In the genomic region with DNA sequence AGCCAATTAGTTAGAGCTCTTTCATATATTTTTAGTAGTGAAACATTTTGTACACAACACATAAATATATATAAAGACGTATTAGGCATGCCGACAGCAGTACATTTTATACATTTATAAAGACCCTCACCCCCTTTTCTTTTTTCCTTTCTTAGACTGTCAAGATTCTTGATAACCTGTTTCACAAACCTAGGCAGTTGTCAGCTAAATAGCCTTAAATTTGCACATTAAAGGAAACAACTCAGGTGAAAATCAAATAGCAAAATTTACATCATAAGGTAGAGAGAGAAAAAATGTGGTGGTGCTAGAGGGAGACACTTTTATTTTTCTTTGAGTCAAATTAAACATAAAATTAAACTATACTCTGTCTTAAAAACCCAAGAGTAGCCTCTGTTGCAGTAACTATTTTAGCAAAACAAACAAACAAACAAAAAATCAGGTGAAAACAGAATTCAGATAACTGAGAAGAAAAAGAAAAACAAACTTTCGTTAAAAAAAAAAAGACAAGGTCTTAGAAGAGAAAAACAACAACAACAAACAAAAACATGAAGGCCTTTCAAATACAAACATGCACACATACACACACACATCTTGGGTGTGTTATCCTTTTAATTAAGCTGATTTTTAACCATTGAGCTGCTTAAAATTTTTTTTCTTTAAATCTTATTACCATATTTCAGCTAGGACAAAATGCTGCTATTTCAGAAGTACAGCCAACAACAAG, we compare ENCODE assay signal across 2 cellular contexts.
A peak's percentile ranks its signal among the peaks of the same experiment; 100 is the strongest.
TF ChIP-seq lines count a peak whose summit lies in the region.

No MANE protein-coding gene starts in this region.

TF ChIP-seq in HepG2, 621 proteins besides CTCF, POLR2A, EP300 and RAD21:
- TF ChIP-seq SP1 (IDR thresholded peaks at IDR 0.05), result 0 out of 2 replicates have a peak, but pooled peaks have one; percentile 6
- no peak for TF ChIP-seq SP1 (CRISPR knock-in tag; IDR thresholded peaks at IDR 0.05)
- TF ChIP-seq CBX2 (IDR thresholded peaks at IDR 0.05; ENCODE audit: low read depth, low read length), result peak; percentile 84; the same call in 1 of the 2 replicates
- TF ChIP-seq CBX2 (CRISPR knock-in tag; IDR thresholded peaks at IDR 0.05; ENCODE audit: low read depth), result no peak
- TF ChIP-seq, protein P1, sequence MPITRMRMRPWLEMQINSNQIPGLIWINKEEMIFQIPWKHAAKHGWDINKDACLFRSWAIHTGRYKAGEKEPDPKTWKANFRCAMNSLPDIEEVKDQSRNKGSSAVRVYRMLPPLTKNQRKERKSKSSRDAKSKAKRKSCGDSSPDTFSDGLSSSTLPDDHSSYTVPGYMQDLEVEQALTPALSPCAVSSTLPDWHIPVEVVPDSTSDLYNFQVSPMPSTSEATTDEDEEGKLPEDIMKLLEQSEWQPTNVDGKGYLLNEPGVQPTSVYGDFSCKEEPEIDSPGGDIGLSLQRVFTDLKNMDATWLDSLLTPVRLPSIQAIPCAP (CRISPR knock-in tag; IDR thresholded peaks at IDR 0.05; ENCODE audit: low read depth), result no peak
TF ChIP-seq in HepG2: peak in this region for 2.

TF ChIP-seq in WTC11, 78 proteins besides CTCF, POLR2A, EP300 and RAD21:
- TF ChIP-seq NR3C1 (CRISPR knock-in tag; conservative IDR thresholded peaks at IDR 0.05; ENCODE audit: low read depth) (no peak), ETV6 (CRISPR knock-in tag; IDR thresholded peaks at IDR 0.05) (no peak), ZBTB43 (CRISPR knock-in tag; IDR thresholded peaks at IDR 0.05) (no peak), TEAD4 (CRISPR knock-in tag; IDR thresholded peaks at IDR 0.05) (no peak), PREB (CRISPR knock-in tag; IDR thresholded peaks at IDR 0.05; ENCODE audit: borderline replicate concordance) (no peak), RORB (CRISPR knock-in tag; IDR thresholded peaks at IDR 0.05) (no peak), ZNF138 (CRISPR knock-in tag; conservative IDR thresholded peaks at IDR 0.05) (no peak), ELF4 (CRISPR knock-in tag; IDR thresholded peaks at IDR 0.05; ENCODE audit: low read depth) (no peak)
- TF ChIP-seq, protein P2, sequence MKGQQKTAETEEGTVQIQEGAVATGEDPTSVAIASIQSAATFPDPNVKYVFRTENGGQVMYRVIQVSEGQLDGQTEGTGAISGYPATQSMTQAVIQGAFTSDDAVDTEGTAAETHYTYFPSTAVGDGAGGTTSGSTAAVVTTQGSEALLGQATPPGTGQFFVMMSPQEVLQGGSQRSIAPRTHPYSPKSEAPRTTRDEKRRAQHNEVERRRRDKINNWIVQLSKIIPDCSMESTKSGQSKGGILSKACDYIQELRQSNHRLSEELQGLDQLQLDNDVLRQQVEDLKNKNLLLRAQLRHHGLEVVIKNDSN (CRISPR knock-in tag; IDR thresholded peaks at IDR 0.05), result no peak
- TF ChIP-seq, protein P3, sequence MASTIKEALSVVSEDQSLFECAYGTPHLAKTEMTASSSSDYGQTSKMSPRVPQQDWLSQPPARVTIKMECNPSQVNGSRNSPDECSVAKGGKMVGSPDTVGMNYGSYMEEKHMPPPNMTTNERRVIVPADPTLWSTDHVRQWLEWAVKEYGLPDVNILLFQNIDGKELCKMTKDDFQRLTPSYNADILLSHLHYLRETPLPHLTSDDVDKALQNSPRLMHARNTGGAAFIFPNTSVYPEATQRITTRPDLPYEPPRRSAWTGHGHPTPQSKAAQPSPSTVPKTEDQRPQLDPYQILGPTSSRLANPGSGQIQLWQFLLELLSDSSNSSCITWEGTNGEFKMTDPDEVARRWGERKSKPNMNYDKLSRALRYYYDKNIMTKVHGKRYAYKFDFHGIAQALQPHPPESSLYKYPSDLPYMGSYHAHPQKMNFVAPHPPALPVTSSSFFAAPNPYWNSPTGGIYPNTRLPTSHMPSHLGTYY (CRISPR knock-in tag; IDR thresholded peaks at IDR 0.05), result no peak
